8 cellular contexts compared by ENCODE assay signal in genomic region chr7:130491841-130492518, GRCh38. TPM values are rescaled to one million over a fixed set of nuclear protein-coding genes. Genes with fewer than 3 reads are reported as not detected.
DNase-seq lines count a peak whose midpoint lies in the region; ATAC-seq, FAIRE-seq and TF ChIP-seq lines count a peak whose summit lies in the region.

MEST (plus strand) TSS chr7:130492085; CDS start chr7:130492314, 229 bp downstream.

- no peak for FAIRE-seq in small intestine (lab: Jason Lieb, UNC)

- peaks cover 31% of the 10 kb centered on the region for H3K4me1 ChIP-seq in HUES6 (ENCODE audit: control insufficient read depth, insufficient read depth, low read length)
- peaks cover 3% of the 10 kb centered on the region; the same call in 1 of the 2 replicates for H3K4me1 ChIP-seq in iPS-20b (ENCODE audit: insufficient read depth, low read length)
- H3K4me1 ChIP-seq in small intestine (ENCODE audit: control insufficient read depth in 2 of 2, insufficient read depth in 1 of 2, low read depth in 1 of 2, low read length in 1 of 2): no peaks in the 10 kb centered on the region

- H3K27me3 Mint-ChIP-seq in CD14-positive monocyte (ENCODE audit: low read depth in 3 of 3): peaks cover 61 to 68% (median 65%) of the 10 kb centered on the region in 3 donors

- peak within 1 kb of the TSS; percentile 79 to 98 for H3K4me3 Mint-ChIP-seq in CD14-positive monocyte

- H3K9ac ChIP-seq in HUES6 (ENCODE audit: low read length) (peak within 1 kb of the TSS; percentile 84), iPS-20b (ENCODE audit: low read depth, low read length) (peak within 1 kb of the TSS; percentile 63; the same call in 1 of the 2 replicates)

- peaks cover 4 to 5% of the 10 kb centered on the region in 2 donors for H3K36me3 Mint-ChIP-seq in CD14-positive monocyte

- peak within 1 kb of the TSS; percentile 73 for H3K4me3 ChIP-seq in HUES6 (ENCODE audit: low read depth, low read length)
- peak within 1 kb of the TSS; percentile 80 for H3K4me3 ChIP-seq in iPS-20b (ENCODE audit: low read length)
- H3K4me3 ChIP-seq in small intestine (ENCODE audit: low read depth in 1 of 2, low read length in 2 of 2): peak within 1 kb of the TSS in 1 of 2 donors; percentile 39

- peak within 1 kb of the TSS in 2 of 7 donors; percentile 58 to 66 for H3K27ac Mint-ChIP-seq in CD14-positive monocyte

- intact Hi-C loops in CD14-positive monocyte (cut with micrococcal nuclease): no loop called here

- DNase-seq in CD14-positive monocyte (ENCODE audit: low spot score): no peak
- peak; percentile 69 for DNase-seq in astrocyte of the hippocampus (ENCODE audit: low read depth, low spot score)
- DNase-seq in small intestine: no peak
- no peak for DNase-seq in activated CD4-positive, CD25-positive, alpha-beta regulatory T cell treated with anti-CD3 and anti-CD28 coated beads, Interleukin-2, amount 50 U/mL, for 72 hours
- no peak for DNase-seq in pons (ENCODE audit: low spot score)

- no peak within 1 kb of the TSS for H3K27ac ChIP-seq in HUES6 (ENCODE audit: low read depth, low read length)
- H3K27ac ChIP-seq in iPS-20b (ENCODE audit: low read length): no peak within 1 kb of the TSS
- no peak within 1 kb of the TSS for H3K27ac ChIP-seq in small intestine (ENCODE audit: low read depth in 1 of 2, low read length in 1 of 2)

- peaks cover 42% of the 10 kb centered on the region for H3K4me1 Mint-ChIP-seq in CD14-positive monocyte

- WGBS in small intestine, 3 donors: 59 to 66% (median 61%) methylated on average over 61 to 70 of the region's 70 CpGs

- H3K9me3 ChIP-seq in HUES6 (ENCODE audit: control insufficient read depth, insufficient read depth, low read depth, low read length) (peaks cover 9% of the 10 kb centered on the region; the same call in 1 of the 2 replicates), iPS-20b (ENCODE audit: insufficient read depth, low read depth, low read length) (peaks cover 9% of the 10 kb centered on the region), small intestine (ENCODE audit: control insufficient read depth, low read depth) (no peaks in the 10 kb centered on the region)

- peaks cover 18% of the 10 kb centered on the region for H3K36me3 ChIP-seq in HUES6 (ENCODE audit: control insufficient read depth, insufficient read depth, low read length)
- H3K36me3 ChIP-seq in iPS-20b (ENCODE audit: insufficient read depth, low read depth, low read length): peaks cover 7% of the 10 kb centered on the region
- no peaks in the 10 kb centered on the region for H3K36me3 ChIP-seq in small intestine (ENCODE audit: control insufficient read depth in 2 of 2, insufficient read depth in 2 of 2, low read length in 2 of 2)

- no peak for ATAC-seq in HG03565 (IDR thresholded peaks at IDR 0.05; ENCODE audit: unreplicated experiment)

- no peak for TF ChIP-seq CTCF in CD14-positive monocyte (IDR thresholded peaks at IDR 0.05)

- H3K27me3 ChIP-seq in HUES6 (ENCODE audit: control insufficient read depth, insufficient read depth, low read length) (peaks cover 25% of the 10 kb centered on the region), iPS-20b (ENCODE audit: insufficient read depth, low read length) (peaks cover 55% of the 10 kb centered on the region), small intestine (ENCODE audit: control insufficient read depth in 2 of 2, insufficient read depth in 2 of 2, low read length in 2 of 2) (no peaks in the 10 kb centered on the region)

- H3K9me3 Mint-ChIP-seq in CD14-positive monocyte: peaks cover 14 to 28% (median 24%) of the 10 kb centered on the region in 7 donors

RNA-seq across cellular contexts. Expression of gene MEST, which starts in this region (rescaled TPM):
- polyA plus RNA-seq in CD14-positive monocyte (1 to 10 TPM; 1.8 to 3.1 TPM), small intestine (10 to 100 TPM; 15.9 to 25.7 (median 16.5) TPM)

Comparison
In these comparisons a context has a peak if more than half of its experiments do, and no peak if none do; other contexts are left out.
1. RNA of gene MEST (polyA plus RNA-seq): 15.9 to 25.7 TPM in small intestine; 1.8 to 3.1 TPM in CD14-positive monocyte; every median in the first group is over 4 times any median in the second.